In genomic region chr6:154179443-154179842, GRCh38 we compare ENCODE assay signal across 19 cellular contexts.
"Had no signal": no experiment of that assay in that cellular context is flagged by ENCODE, and none has a peak within 500 bp of the region (broad histone marks: within the 10 kb centered on the region; RNA-seq: fewer than 3 reads in every experiment).

No MANE protein-coding gene starts in this region.

- H3K36me3 Mint-ChIP-seq: stimulated activated naive B cell treated with anti-CD40 and anti-IgM and Interleukin-4, amounts not matched to agents 10 μg/mL and 1 μg/mL and 100 μg/mL, for 72 hours had no signal

- H3K27ac ChIP-seq: esophagus squamous epithelium, gastroesophageal sphincter, sigmoid colon, skin epidermis, thoracic aorta had no signal

- H3K4me3 Mint-ChIP-seq: nephron progenitor cell; stimulated activated naive B cell treated with anti-CD40 and anti-IgM and Interleukin-4, amounts not matched to agents 10 μg/mL and 1 μg/mL and 100 μg/mL, for 72 hours; stimulated activated naive CD8-positive, alpha-beta T cell treated with anti-CD3 and anti-CD28 coated beads, Interleukin-15, amount 100 ng/mL, for 72 hours had no signal

- ATAC-seq: gastroesophageal sphincter; left lobe of liver; stimulated activated naive B cell treated with anti-CD40 and anti-IgM and Interleukin-4, amounts not matched to agents 10 μg/mL and 1 μg/mL and 100 μg/mL, for 72 hours; stimulated activated naive CD8-positive, alpha-beta T cell treated with anti-CD3 and anti-CD28 coated beads, Interleukin-15, amount 100 ng/mL, for 72 hours had no signal

- H3K27me3 Mint-ChIP-seq: stimulated activated naive CD8-positive, alpha-beta T cell treated with anti-CD3 and anti-CD28 coated beads, Interleukin-15, amount 100 ng/mL, for 72 hours had no signal

- H3K4me1 Mint-ChIP-seq: stimulated activated naive B cell treated with anti-CD40 and anti-IgM and Interleukin-4, amounts not matched to agents 10 μg/mL and 1 μg/mL and 100 μg/mL, for 72 hours had no signal

- H3K4me1 ChIP-seq: esophagus squamous epithelium, gastroesophageal sphincter, sigmoid colon had no signal

- H3K36me3 ChIP-seq: esophagus squamous epithelium, gastroesophageal sphincter, sigmoid colon, thoracic aorta had no signal

- DNase-seq: cortex of kidney; esophagus squamous epithelium; foreskin fibroblast; glutamatergic neuron; islet precursor cell; mammary epithelial cell; nephron progenitor cell; posterior cingulate gyrus; sigmoid colon; stimulated activated CD4-positive, alpha-beta T cell treated with anti-CD3 and anti-CD28 coated beads, Interleukin-2, amount 100 ng/mL, for 24 hours; stimulated activated CD4-positive, alpha-beta T cell treated with anti-CD3 and anti-CD28 coated beads, Interleukin-4, amount 100 ng/mL, for 4 hours; stimulated activated naive B cell treated with anti-CD40 and anti-IgM and Interleukin-4, amounts not matched to agents 10 μg/mL and 1 μg/mL and 100 μg/mL, for 72 hours; stimulated activated naive CD8-positive, alpha-beta T cell treated with anti-CD3 and anti-CD28 coated beads, Interleukin-15, amount 100 ng/mL, for 72 hours; substantia nigra; trophoblast cell had no signal

- H3K4me3 ChIP-seq: esophagus squamous epithelium, gastroesophageal sphincter, sigmoid colon, skin epidermis, thoracic aorta had no signal

- H3K27ac Mint-ChIP-seq: stimulated activated naive B cell treated with anti-CD40 and anti-IgM and Interleukin-4, amounts not matched to agents 10 μg/mL and 1 μg/mL and 100 μg/mL, for 72 hours had no signal

- H3K9me3 ChIP-seq: thoracic aorta had no signal

- H3K27me3 ChIP-seq: esophagus squamous epithelium, gastroesophageal sphincter, sigmoid colon had no signal
